Comparison of ENCODE assay signal across 1 cellular context in genomic region chr16:19555186-19555937, GRCh38.
A peak's percentile ranks its signal among the peaks of the same experiment; 100 is the strongest.
TF ChIP-seq lines count a peak whose summit lies in the region.

TSS of gene VPS35L (plus strand) at chr16:19555703. CDS start at chr16:19555730, 27 bp downstream.

TF ChIP-seq in HepG2, 621 proteins besides CTCF, POLR2A, EP300 and RAD21 (continued from another document and continues in another):
- TF ChIP-seq SOX13 (IDR thresholded peaks at IDR 0.05) (no peak), SOX13 (CRISPR knock-in tag; conservative IDR thresholded peaks at IDR 0.05 in 1 of 2, IDR thresholded peaks at IDR 0.05 in 1 of 2) (no peak), ZFP36L2 (CRISPR knock-in tag; IDR thresholded peaks at IDR 0.05) (no peak; the same call in 1 of the 2 replicates), AGO2 (optimal IDR thresholded peaks at IDR 0.05; ENCODE audit: low read depth, low read length) (peak; percentile 96), TCF12 (IDR thresholded peaks at IDR 0.05) (no peak), TCF12 (CRISPR knock-in tag; IDR thresholded peaks at IDR 0.05) (peak; percentile 67; the same call in 1 of the 2 replicates), MAFF (IDR thresholded peaks at IDR 0.05; ENCODE audit: low read depth, low read length) (peak; percentile 4; the same call in 1 of the 2 replicates), SRY (CRISPR knock-in tag; IDR thresholded peaks at IDR 0.05) (peak; percentile 81), ETV5 (CRISPR knock-in tag; IDR thresholded peaks at IDR 0.05; ENCODE audit: borderline replicate concordance) (no peak), ATF4 (CRISPR knock-in tag; IDR thresholded peaks at IDR 0.05) (no peak), DR1 (CRISPR knock-in tag; IDR thresholded peaks at IDR 0.05) (0 out of 2 replicates have a peak, but pooled peaks have one; percentile 56), ZBTB21 (CRISPR knock-in tag; IDR thresholded peaks at IDR 0.05) (peak; percentile 82), DMAP1 (CRISPR knock-in tag; IDR thresholded peaks at IDR 0.05) (peak; percentile 64; the same call in 1 of the 2 replicates), ZMYM2 (CRISPR knock-in tag; IDR thresholded peaks at IDR 0.05) (peak; percentile 28; the same call in 1 of the 2 replicates), NR2F1 (CRISPR knock-in tag; IDR thresholded peaks at IDR 0.05) (no peak; a peak in 1 of 4 replicates), ZNF790 (CRISPR knock-in tag; IDR thresholded peaks at IDR 0.05; ENCODE audit: borderline replicate concordance) (peak; percentile 82), ZNF660 (CRISPR knock-in tag; IDR thresholded peaks at IDR 0.05; ENCODE audit: borderline replicate concordance, low read depth) (no peak), NONO (IDR thresholded peaks at IDR 0.05) (no peak), NONO (CRISPR knock-in tag; conservative IDR thresholded peaks at IDR 0.05) (peak; percentile 89), ZNF18 (CRISPR knock-in tag; IDR thresholded peaks at IDR 0.05; ENCODE audit: insufficient replicate concordance) (peak; percentile 46), ZBTB25 (CRISPR knock-in tag; IDR thresholded peaks at IDR 0.05) (no peak), JDP2 (CRISPR knock-in tag; IDR thresholded peaks at IDR 0.05; ENCODE audit: borderline replicate concordance) (no peak), HOMEZ (CRISPR knock-in tag; IDR thresholded peaks at IDR 0.05; ENCODE audit: low read depth) (no peak), SMAD1 (CRISPR knock-in tag; IDR thresholded peaks at IDR 0.05; ENCODE audit: borderline replicate concordance, low read depth) (peak; percentile 89; the same call in 1 of the 2 replicates), ARID3A (IDR thresholded peaks at IDR 0.05; ENCODE audit: low read depth, low read length) (no peak), KDM1A (CRISPR knock-in tag; IDR thresholded peaks at IDR 0.05) (no peak), RBAK (CRISPR knock-in tag; IDR thresholded peaks at IDR 0.05) (no peak), CBX5 (CRISPR knock-in tag; IDR thresholded peaks at IDR 0.05; ENCODE audit: borderline replicate concordance) (no peak; the same call in 1 of the 2 replicates), CBFB (CRISPR knock-in tag; IDR thresholded peaks at IDR 0.05) (no peak), HBP1 (CRISPR knock-in tag; IDR thresholded peaks at IDR 0.05; ENCODE audit: low read depth) (peak; percentile 33; the same call in 1 of the 2 replicates), ZNF747 (CRISPR knock-in tag; IDR thresholded peaks at IDR 0.05; ENCODE audit: borderline replicate concordance) (peak; percentile 66; the same call in 1 of the 2 replicates), ZNF414 (CRISPR knock-in tag; IDR thresholded peaks at IDR 0.05) (peak; percentile 95; the same call in 1 of the 2 replicates), ZBTB39 (CRISPR knock-in tag; IDR thresholded peaks at IDR 0.05) (0 out of 2 replicates have a peak, but pooled peaks have one; percentile 4), ZNF781 (CRISPR knock-in tag; IDR thresholded peaks at IDR 0.05; ENCODE audit: borderline replicate concordance, not compliant biosample characterization) (peak; percentile 84), ZFP37 (CRISPR knock-in tag; IDR thresholded peaks at IDR 0.05; ENCODE audit: borderline replicate concordance) (no peak), ZKSCAN5 (CRISPR knock-in tag; IDR thresholded peaks at IDR 0.05) (no peak), TFAP4 (IDR thresholded peaks at IDR 0.05; ENCODE audit: borderline replicate concordance, low read depth) (peak; percentile 73), ZBTB33 (CRISPR knock-in tag; IDR thresholded peaks at IDR 0.05) (peak; percentile 83; the same call in 1 of the 2 replicates), BATF2 (CRISPR knock-in tag; IDR thresholded peaks at IDR 0.05) (peak; percentile 41; the same call in 1 of the 2 replicates), ZNF761 (CRISPR knock-in tag; conservative IDR thresholded peaks at IDR 0.05) (peak; percentile 94), IRF9 (CRISPR knock-in tag; IDR thresholded peaks at IDR 0.05; ENCODE audit: borderline replicate concordance) (peak; percentile 89; the same call in 1 of the 2 replicates), ZNF180 (CRISPR knock-in tag; IDR thresholded peaks at IDR 0.05; ENCODE audit: borderline replicate concordance, low read depth) (no peak), GZF1 (CRISPR knock-in tag; IDR thresholded peaks at IDR 0.05) (peak; percentile 91; the same call in 1 of the 2 replicates), ZNF644 (CRISPR knock-in tag; IDR thresholded peaks at IDR 0.05; ENCODE audit: low read depth) (peak; percentile 90), MTA3 (CRISPR knock-in tag; IDR thresholded peaks at IDR 0.05) (no peak), ZNF33B (CRISPR knock-in tag; IDR thresholded peaks at IDR 0.05) (peak; percentile 80; the same call in 1 of the 2 replicates), ZNF549 (CRISPR knock-in tag; IDR thresholded peaks at IDR 0.05) (0 out of 2 replicates have a peak, but pooled peaks have one; percentile 60), NCOR1 (IDR thresholded peaks at IDR 0.05; ENCODE audit: borderline replicate concordance, low read length) (no peak), SOX5 (CRISPR knock-in tag; IDR thresholded peaks at IDR 0.05; ENCODE audit: borderline replicate concordance) (no peak; the same call in 1 of the 2 replicates)
